In genomic region chr11:134864233-134864967, GRCh38 we compare ENCODE assay signal across 26 cellular contexts.
"Had no signal": no experiment of that assay in that cellular context is flagged by ENCODE, and none has a peak within 500 bp of the region (broad histone marks: within the 10 kb centered on the region; RNA-seq: fewer than 3 reads in every experiment).

No MANE protein-coding gene starts in this region.

- ATAC-seq: activated CD4-positive, CD25-positive, alpha-beta regulatory T cell treated with anti-CD3 and anti-CD28 coated beads, Interleukin-2, amount 50 U/mL, for 24 hours; activated T-helper 17 cell treated with anti-CD3 and anti-CD28 coated beads, Interleukin-2, amount 50 U/mL, for 72 hours had no signal

- H3K36me3 ChIP-seq: adrenal gland, breast epithelium, Peyer's patch, SJCRH30 had no signal

- DNase-seq: activated CD4-positive, alpha-beta T cell treated with anti-CD3 and anti-CD28 coated beads for 48 hours; activated CD4-positive, alpha-beta T cell treated with anti-CD3 and anti-CD28 coated beads, Interleukin-2, amount 50 U/mL, for 48 hours; activated naive CD4-positive, alpha-beta T cell treated with anti-CD3 and anti-CD28 coated beads, Interleukin-2, amount 50 U/mL, for 16 hours; activated naive CD8-positive, alpha-beta T cell treated with anti-CD3 and anti-CD28 coated beads, Interleukin-2, amount 10 ng/mL, durations not matched to agents 7 days and 5 days; activated T-cell treated with anti-CD3 and anti-CD28 coated beads for 4 hours; activated T-cell treated with anti-CD3 and anti-CD28 coated beads, Interleukin-2, amount 50 U/mL, for 48 hours; adrenal gland; anterior cingulate cortex; IMR-90; Kasumi-1; KBM-7; NCI-H1105 treated with DMSO at 0.1 percent for 48 hours; NCI-H1436 treated with DMSO at 0.1 percent for 48 hours; NCI-H187; NCI-H2081; NCI-H446; NCI-H524; Peyer's patch; Right ventricle myocardium superior; SJCRH30; SK-N-SH; T-helper 1 cell had no signal

- H3K4me2 ChIP-seq: SK-N-SH had no signal

- H3K9ac ChIP-seq: SK-N-SH had no signal

- H3K27ac ChIP-seq: adrenal gland, breast epithelium, Peyer's patch, RWPE1, SJCRH30 had no signal

- H3K36me3 Mint-ChIP-seq: activated naive CD8-positive, alpha-beta T cell treated with anti-CD3 and anti-CD28 coated beads, Interleukin-2, amount 10 ng/mL, durations not matched to agents 7 days and 5 days had no signal

- H3K9me3 Mint-ChIP-seq: activated naive CD8-positive, alpha-beta T cell treated with anti-CD3 and anti-CD28 coated beads, Interleukin-2, amount 10 ng/mL, durations not matched to agents 7 days and 5 days; activated T-helper 17 cell treated with anti-CD3 and anti-CD28 coated beads, Interleukin-2, amount 50 U/mL, for 72 hours had no signal

- H3K4me1 ChIP-seq: adrenal gland, breast epithelium, Peyer's patch had no signal

- H3K27ac Mint-ChIP-seq: activated naive CD8-positive, alpha-beta T cell treated with anti-CD3 and anti-CD28 coated beads, Interleukin-2, amount 10 ng/mL, durations not matched to agents 7 days and 5 days; activated T-helper 17 cell treated with anti-CD3 and anti-CD28 coated beads, Interleukin-2, amount 50 U/mL, for 72 hours had no signal

- H3K4me1 Mint-ChIP-seq: activated naive CD8-positive, alpha-beta T cell treated with anti-CD3 and anti-CD28 coated beads, Interleukin-2, amount 10 ng/mL, durations not matched to agents 7 days and 5 days; activated T-helper 17 cell treated with anti-CD3 and anti-CD28 coated beads, Interleukin-2, amount 50 U/mL, for 72 hours had no signal

- H3K9me3 ChIP-seq: adrenal gland, breast epithelium, Peyer's patch, SJCRH30, SK-N-SH had no signal

- H3K27me3 ChIP-seq: adrenal gland, breast epithelium, Peyer's patch had no signal

- H3K4me3 ChIP-seq: adrenal gland, breast epithelium, Peyer's patch, SJCRH30 had no signal

- H3K4me3 Mint-ChIP-seq: activated naive CD8-positive, alpha-beta T cell treated with anti-CD3 and anti-CD28 coated beads, Interleukin-2, amount 10 ng/mL, durations not matched to agents 7 days and 5 days; activated T-helper 17 cell treated with anti-CD3 and anti-CD28 coated beads, Interleukin-2, amount 50 U/mL, for 72 hours had no signal
